Comparison of ENCODE assay signal across 8 cellular contexts in genomic region chr13:102798653-102799543, GRCh38. TPM values are rescaled to one million over a fixed set of nuclear protein-coding genes. Genes with fewer than 3 reads are reported as not detected.
A peak's percentile ranks its signal among the peaks of the same experiment; 100 is the strongest.
DNase-seq lines count a peak whose midpoint lies in the region; ATAC-seq and TF ChIP-seq lines count a peak whose summit lies in the region.

Gene BIVM, plus strand, starts transcription at chr13:102799119. Its CDS starts 8,149 bp downstream, at chr13:102807268.
Gene POGLUT2, minus strand, starts transcription at chr13:102798976. Its CDS starts 306 bp downstream, at chr13:102798670.

- H3K36me3 Mint-ChIP-seq in CD4-positive, alpha-beta T cell (ENCODE audit: low read depth), result no peaks in the 10 kb centered on the region
- H3K36me3 Mint-ChIP-seq in activated CD8-positive, alpha-beta T cell treated with anti-CD3 and anti-CD28 coated beads, Interleukin-2, amount 10 ng/mL, durations not matched to agents 7 days and 5 days (ENCODE audit: low read depth), result peaks cover 14% of the 10 kb centered on the region

- no peaks in the 10 kb centered on the region for H3K9me3 Mint-ChIP-seq in CD4-positive, alpha-beta T cell
- no peaks in the 10 kb centered on the region for H3K9me3 Mint-ChIP-seq in activated CD8-positive, alpha-beta T cell treated with anti-CD3 and anti-CD28 coated beads, Interleukin-2, amount 10 ng/mL, durations not matched to agents 7 days and 5 days (ENCODE audit: insufficient read depth)

- CTCF ChIA-PET in CD4-positive, alpha-beta T cell (lab: Charles Lee), result interaction anchor here (0.9 to 2.1 kb wide), 2 partner anchors 41 to 48 kb away, joined by 3 to 18 read pairs; partner anchors contain the start of gene ERCC5
- CTCF ChIA-PET in activated CD8-positive, alpha-beta T cell treated with anti-CD3 and anti-CD28 coated beads, Interleukin-2, amount 10 ng/mL, durations not matched to agents 7 days and 5 days (lab: Charles Lee), result interaction anchor here (1.0 to 3.2 kb wide), 9 partner anchors 23 to 218 kb away, joined by 3 to 32 read pairs (median 11); partner anchors contain the start of genes ERCC5 and TEX30

- 1% methylated on average over 48 to 49 of the region's 83 CpGs for WGBS in lower leg skin, 2 donors

- H3K27ac ChIP-seq in CD4-positive, alpha-beta T cell (ENCODE audit: low read depth, low read length), result no peak within 1 kb of the TSS

- TF ChIP-seq POLR2A in lower leg skin (IDR thresholded peaks at IDR 0.05), result no peak

- peaks cover 18% of the 10 kb centered on the region for H3K27me3 ChIP-seq in CD4-positive, alpha-beta T cell (ENCODE audit: control insufficient read depth, insufficient read depth, low read length)

- POLR2A ChIA-PET in CD4-positive, alpha-beta T cell (lab: Charles Lee), result interaction anchor here (2.1 to 3.7 kb wide), 4 partner anchors 25 to 207 kb away, joined by 10 to 35 read pairs (median 17); partner anchors contain the start of genes ERCC5, TEX30 and TPP2
- POLR2A ChIA-PET in activated CD8-positive, alpha-beta T cell treated with anti-CD3 and anti-CD28 coated beads, Interleukin-2, amount 10 ng/mL, durations not matched to agents 7 days and 5 days (lab: Charles Lee), result interaction anchor here (0.9 to 6.7 kb wide), 7 partner anchors 17 to 202 kb away, joined by 3 to 62 read pairs (median 8); partner anchors contain the start of genes ERCC5, TEX30 and TPP2

- peak within 1 kb of the TSS; percentile 94 for H3K4me3 Mint-ChIP-seq in CD4-positive, alpha-beta T cell
- H3K4me3 Mint-ChIP-seq in activated CD8-positive, alpha-beta T cell treated with anti-CD3 and anti-CD28 coated beads, Interleukin-2, amount 10 ng/mL, durations not matched to agents 7 days and 5 days, result peak within 1 kb of the TSS; percentile 87

- peak; percentile 22 to 65 (median 48) for DNase-seq in CD4-positive, alpha-beta T cell
- DNase-seq in NCI-H82 (lab: John Stamatoyannopoulos, UW), result peak; percentile 98
- DNase-seq in activated CD8-positive, alpha-beta T cell treated with anti-CD3 and anti-CD28 coated beads, Interleukin-2, amount 10 ng/mL, durations not matched to agents 7 days and 5 days, result peak; percentile 92
- DNase-seq in effector CD4-positive, alpha-beta T cell, result peak; percentile 76
- DNase-seq in lower leg skin (ENCODE audit: low spot score in 2 of 2), result peak; percentile 89 to 98
- peak; percentile 60 to 85 (median 62) for DNase-seq in stimulated activated CD4-positive, alpha-beta T cell treated with anti-CD3 and anti-CD28 coated beads, TNF-alpha, amount 100 ng/mL, for 24 hours (ENCODE audit: low read depth in 3 of 3)

- peak within 1 kb of the TSS; percentile 80 for H3K4me3 ChIP-seq in lower leg skin (ENCODE audit: low read depth, poor library complexity, severe bottlenecking)

- peaks cover 29% of the 10 kb centered on the region for H3K4me1 Mint-ChIP-seq in CD4-positive, alpha-beta T cell (ENCODE audit: low read depth)
- H3K4me1 Mint-ChIP-seq in activated CD8-positive, alpha-beta T cell treated with anti-CD3 and anti-CD28 coated beads, Interleukin-2, amount 10 ng/mL, durations not matched to agents 7 days and 5 days (ENCODE audit: low read depth), result peaks cover 36% of the 10 kb centered on the region

- H3K9me3 ChIP-seq in CD4-positive, alpha-beta T cell (ENCODE audit: control insufficient read depth, low read length), result no peaks in the 10 kb centered on the region

- ATAC-seq in CD4-positive, alpha-beta T cell (ENCODE audit: poor library complexity), result peak; percentile 83
- ATAC-seq in GM19438 (IDR thresholded peaks at IDR 0.05; ENCODE audit: low read depth, unreplicated experiment) (peak; percentile 76), HG03565 (IDR thresholded peaks at IDR 0.05; ENCODE audit: unreplicated experiment) (peak; percentile 79)
- ATAC-seq in activated CD8-positive, alpha-beta T cell treated with anti-CD3 and anti-CD28 coated beads, Interleukin-2, amount 10 ng/mL, durations not matched to agents 7 days and 5 days, result peak; percentile 89

- H3K27me3 Mint-ChIP-seq in CD4-positive, alpha-beta T cell, result peaks cover 28% of the 10 kb centered on the region
- H3K27me3 Mint-ChIP-seq in activated CD8-positive, alpha-beta T cell treated with anti-CD3 and anti-CD28 coated beads, Interleukin-2, amount 10 ng/mL, durations not matched to agents 7 days and 5 days (ENCODE audit: low read depth), result no peaks in the 10 kb centered on the region

- intact Hi-C loops in CD4-positive, alpha-beta T cell (cut with DNase I, micrococcal nuclease), result loop anchor here in 1 of 2 experiments (2.0 kb wide), 1 partner anchor 18 kb away; no protein-coding TSS in a partner anchor
- intact Hi-C loops in lower leg skin (cut with DNase I; ENCODE audit: low total_unique reads), result no loop called here

- TF ChIP-seq CTCF in CD4-positive, alpha-beta T cell (IDR thresholded peaks at IDR 0.05), result no peak
- no peak for TF ChIP-seq CTCF in lower leg skin (IDR thresholded peaks at IDR 0.05)

- peak within 1 kb of the TSS; percentile 63 for H3K27ac Mint-ChIP-seq in CD4-positive, alpha-beta T cell
- peak within 1 kb of the TSS; percentile 87 for H3K27ac Mint-ChIP-seq in activated CD8-positive, alpha-beta T cell treated with anti-CD3 and anti-CD28 coated beads, Interleukin-2, amount 10 ng/mL, durations not matched to agents 7 days and 5 days

RNA-seq across cellular contexts. Expression of gene BIVM, which starts in this region (rescaled TPM):
- total RNA-seq in CD4-positive, alpha-beta T cell, result 1 to 10 TPM; 3.4 to 4.3 TPM
- total RNA-seq in activated CD8-positive, alpha-beta T cell treated with anti-CD3 and anti-CD28 coated beads, Interleukin-2, amount 10 ng/mL, durations not matched to agents 7 days and 5 days, result 10 to 100 TPM; 26.9 to 27.7 TPM
- total RNA-seq in lower leg skin, result 10 to 100 TPM in 1 of 4 donors, 1 to 10 TPM in 3; 5.4 to 16.0 (median 7.7) TPM

RNA-seq across cellular contexts. Expression of gene POGLUT2, which starts in this region (rescaled TPM):
- total RNA-seq in CD4-positive, alpha-beta T cell, result not detected
- total RNA-seq in activated CD8-positive, alpha-beta T cell treated with anti-CD3 and anti-CD28 coated beads, Interleukin-2, amount 10 ng/mL, durations not matched to agents 7 days and 5 days, result 10 to 100 TPM; 12.5 to 13.4 TPM
- total RNA-seq in lower leg skin, result 1 to 10 TPM; 1.8 to 5.5 (median 3.7) TPM

Comparison
In these comparisons a context has a peak if more than half of its experiments do, and no peak if none do; other contexts are left out.
1. DNase-seq: peak in every context shown above with its lines; median percentile 98 in NCI-H82; 94 in lower leg skin; 92 in activated CD8-positive, alpha-beta T cell treated with anti-CD3 and anti-CD28 coated beads, Interleukin-2, amount 10 ng/mL, durations not matched to agents 7 days and 5 days; 76 in effector CD4-positive, alpha-beta T cell; 62 in stimulated activated CD4-positive, alpha-beta T cell treated with anti-CD3 and anti-CD28 coated beads, TNF-alpha, amount 100 ng/mL, for 24 hours; 48 in CD4-positive, alpha-beta T cell.